25 cellular contexts compared by ENCODE assay signal in genomic region chr4:87128006-87128705, GRCh38.
"Had no signal": no experiment of that assay in that cellular context is flagged by ENCODE, and none has a peak within 500 bp of the region (broad histone marks: within the 10 kb centered on the region; RNA-seq: fewer than 3 reads in every experiment).

No MANE protein-coding gene starts in this region.

- H3K27ac ChIP-seq: SK-N-MC, VCaP had no signal

- DNase-seq: activated CD4-positive, alpha-beta memory T cell treated with anti-CD3 and anti-CD28 coated beads, Interleukin-2, amount 10 ng/mL, durations not matched to agents 7 days and 5 days; activated CD4-positive, alpha-beta T cell treated with anti-CD3 and anti-CD28 coated beads, Interleukin-2, amount 10 ng/mL, durations not matched to agents 7 days and 5 days; activated CD4-positive, CD25-positive, alpha-beta regulatory T cell; activated effector memory CD4-positive, alpha-beta T cell treated with Interleukin-2 at 50 U/mL for 16 hours; activated naive CD4-positive, alpha-beta T cell treated with Interleukin-2 at 50 U/mL for 16 hours; activated T-cell treated with anti-CD3 and anti-CD28 coated beads for 4 hours; anterior cingulate cortex; central memory CD4-positive, alpha-beta T cell; KG1; NCI-H1092 treated with DMSO at 0.1 percent for 48 hours; NCI-H1436; NCI-H1694 treated with DMSO at 0.1 percent for 48 hours; NCI-H2029 treated with DMSO at 0.1 percent for 48 hours; NCI-H345; NCI-H510A treated with DMSO at 0.1 percent for 48 hours; NCI-H69; NK-92 treated with Interleukin-12 subunit alpha and Interleukin-12 subunit beta, amount 100 ng/mL, for 24 hours; OCI-M1; RPMI8226; T-cell had no signal

- H3K4me1 Mint-ChIP-seq: activated CD4-positive, alpha-beta memory T cell treated with anti-CD3 and anti-CD28 coated beads, Interleukin-2, amount 10 ng/mL, durations not matched to agents 7 days and 5 days; activated CD4-positive, alpha-beta T cell treated with anti-CD3 and anti-CD28 coated beads, Interleukin-2, amount 10 ng/mL, durations not matched to agents 7 days and 5 days; T-cell had no signal

- ATAC-seq: Panc1, Right ventricle myocardium inferior, T-cell had no signal

- H3K9me3 Mint-ChIP-seq: activated CD4-positive, alpha-beta memory T cell treated with anti-CD3 and anti-CD28 coated beads, Interleukin-2, amount 10 ng/mL, durations not matched to agents 7 days and 5 days; activated CD4-positive, alpha-beta T cell treated with anti-CD3 and anti-CD28 coated beads, Interleukin-2, amount 10 ng/mL, durations not matched to agents 7 days and 5 days; T-cell had no signal

- H3K4me3 ChIP-seq: SK-N-MC had no signal

- H3K27ac Mint-ChIP-seq: activated CD4-positive, alpha-beta memory T cell treated with anti-CD3 and anti-CD28 coated beads, Interleukin-2, amount 10 ng/mL, durations not matched to agents 7 days and 5 days; activated CD4-positive, alpha-beta T cell treated with anti-CD3 and anti-CD28 coated beads, Interleukin-2, amount 10 ng/mL, durations not matched to agents 7 days and 5 days; activated naive CD8-positive, alpha-beta T cell had no signal

- H3K4me3 Mint-ChIP-seq: activated CD4-positive, alpha-beta memory T cell treated with anti-CD3 and anti-CD28 coated beads, Interleukin-2, amount 10 ng/mL, durations not matched to agents 7 days and 5 days; activated CD4-positive, alpha-beta T cell treated with anti-CD3 and anti-CD28 coated beads, Interleukin-2, amount 10 ng/mL, durations not matched to agents 7 days and 5 days; activated naive CD8-positive, alpha-beta T cell had no signal

- H3K27me3 Mint-ChIP-seq: activated CD4-positive, alpha-beta memory T cell treated with anti-CD3 and anti-CD28 coated beads, Interleukin-2, amount 10 ng/mL, durations not matched to agents 7 days and 5 days; activated CD4-positive, alpha-beta T cell treated with anti-CD3 and anti-CD28 coated beads, Interleukin-2, amount 10 ng/mL, durations not matched to agents 7 days and 5 days; activated naive CD8-positive, alpha-beta T cell; T-cell had no signal
